1 cellular context compared by ENCODE assay signal in genomic region chr22:41023299-41023623, GRCh38.
TF ChIP-seq lines count a peak whose summit lies in the region.

No MANE protein-coding gene starts in this region.

TF ChIP-seq in SK-N-SH, 30 proteins besides CTCF, POLR2A, EP300 and RAD21 (continued from another document):
- TF ChIP-seq, protein P1, sequence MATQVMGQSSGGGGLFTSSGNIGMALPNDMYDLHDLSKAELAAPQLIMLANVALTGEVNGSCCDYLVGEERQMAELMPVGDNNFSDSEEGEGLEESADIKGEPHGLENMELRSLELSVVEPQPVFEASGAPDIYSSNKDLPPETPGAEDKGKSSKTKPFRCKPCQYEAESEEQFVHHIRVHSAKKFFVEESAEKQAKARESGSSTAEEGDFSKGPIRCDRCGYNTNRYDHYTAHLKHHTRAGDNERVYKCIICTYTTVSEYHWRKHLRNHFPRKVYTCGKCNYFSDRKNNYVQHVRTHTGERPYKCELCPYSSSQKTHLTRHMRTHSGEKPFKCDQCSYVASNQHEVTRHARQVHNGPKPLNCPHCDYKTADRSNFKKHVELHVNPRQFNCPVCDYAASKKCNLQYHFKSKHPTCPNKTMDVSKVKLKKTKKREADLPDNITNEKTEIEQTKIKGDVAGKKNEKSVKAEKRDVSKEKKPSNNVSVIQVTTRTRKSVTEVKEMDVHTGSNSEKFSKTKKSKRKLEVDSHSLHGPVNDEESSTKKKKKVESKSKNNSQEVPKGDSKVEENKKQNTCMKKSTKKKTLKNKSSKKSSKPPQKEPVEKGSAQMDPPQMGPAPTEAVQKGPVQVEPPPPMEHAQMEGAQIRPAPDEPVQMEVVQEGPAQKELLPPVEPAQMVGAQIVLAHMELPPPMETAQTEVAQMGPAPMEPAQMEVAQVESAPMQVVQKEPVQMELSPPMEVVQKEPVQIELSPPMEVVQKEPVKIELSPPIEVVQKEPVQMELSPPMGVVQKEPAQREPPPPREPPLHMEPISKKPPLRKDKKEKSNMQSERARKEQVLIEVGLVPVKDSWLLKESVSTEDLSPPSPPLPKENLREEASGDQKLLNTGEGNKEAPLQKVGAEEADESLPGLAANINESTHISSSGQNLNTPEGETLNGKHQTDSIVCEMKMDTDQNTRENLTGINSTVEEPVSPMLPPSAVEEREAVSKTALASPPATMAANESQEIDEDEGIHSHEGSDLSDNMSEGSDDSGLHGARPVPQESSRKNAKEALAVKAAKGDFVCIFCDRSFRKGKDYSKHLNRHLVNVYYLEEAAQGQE (IDR thresholded peaks at IDR 0.05; ENCODE audit: low read depth, low read length): no peak
- TF ChIP-seq RCOR1 (IDR thresholded peaks at IDR 0.05; ENCODE audit: low read length) (no peak), GABPA (IDR thresholded peaks at IDR 0.05; ENCODE audit: low read depth) (no peak), YY1 (IDR thresholded peaks at IDR 0.05; ENCODE audit: low read depth) (no peak), SIN3A (IDR thresholded peaks at IDR 0.05; ENCODE audit: borderline replicate concordance, low read depth, low read length) (no peak), JUND (IDR thresholded peaks at IDR 0.05) (no peak), NRF1 (IDR thresholded peaks at IDR 0.05; ENCODE audit: low read depth, low read length) (no peak), FOSL2 (IDR thresholded peaks at IDR 0.05; ENCODE audit: borderline replicate concordance, low read depth) (no peak), RXRA (IDR thresholded peaks at IDR 0.05; ENCODE audit: borderline replicate concordance, low read depth) (no peak), TAF1 (IDR thresholded peaks at IDR 0.05; ENCODE audit: borderline replicate concordance, low read depth, low read length) (no peak), FOXM1 (IDR thresholded peaks at IDR 0.05; ENCODE audit: low read depth) (no peak)
